In the genomic region with DNA sequence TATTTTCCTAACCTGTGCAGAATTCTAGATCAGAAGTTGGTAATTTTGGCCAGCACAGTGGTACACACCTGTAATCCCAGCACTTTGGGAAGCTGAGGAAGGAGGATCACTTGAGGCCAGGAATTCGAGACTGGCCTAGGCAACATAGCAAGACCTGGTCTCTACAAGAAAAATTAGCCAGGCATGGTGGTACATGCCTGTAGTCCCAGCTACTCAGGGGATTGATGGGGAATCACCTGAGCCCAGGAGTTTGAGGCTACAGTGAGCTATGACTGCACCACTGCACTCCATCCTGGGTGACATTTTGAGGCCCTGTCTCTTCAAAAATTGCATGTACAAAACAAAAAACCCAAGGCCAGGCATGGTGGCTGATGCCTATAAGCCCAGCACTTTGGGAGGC, we compare ENCODE assay signal across 1 cellular context.
TF ChIP-seq lines count a peak whose summit lies in the region.

No MANE protein-coding gene starts in this region.

TF ChIP-seq in endothelial cell of umbilical vein, 7 proteins besides CTCF, POLR2A, EP300 and RAD21:
- TF ChIP-seq MYC (IDR thresholded peaks at IDR 0.05; ENCODE audit: low read depth, low read length) (no peak), POLR2AphosphoS5 (IDR thresholded peaks at IDR 0.05; ENCODE audit: insufficient read depth, low read depth, low read length) (peak; percentile 37), JUN (IDR thresholded peaks at IDR 0.05; ENCODE audit: borderline replicate concordance, insufficient read depth, insufficient read length, low read depth) (no peak), EZH2 (IDR thresholded peaks at IDR 0.05; ENCODE audit: borderline replicate concordance, low read depth, low read length, severe bottlenecking) (no peak), FOS (IDR thresholded peaks at IDR 0.05; ENCODE audit: borderline replicate concordance, insufficient read depth, low read length) (no peak)
